ENCODE assay signal across 28 cellular contexts in genomic region chr11:28142724-28143123, GRCh38. TPM values are rescaled to one million over a fixed set of nuclear protein-coding genes. Genes with fewer than 3 reads are reported as not detected.
DNase-seq lines count a peak whose midpoint lies in the region; ATAC-seq, FAIRE-seq and TF ChIP-seq lines count a peak whose summit lies in the region.
"Had no signal": no experiment of that assay in that cellular context is flagged by ENCODE, and none has a peak within 500 bp of the region (broad histone marks: within the 10 kb centered on the region; RNA-seq: fewer than 3 reads in every experiment).

No MANE protein-coding gene starts in this region.

- no peak for ATAC-seq in HepG2
- no peak for ATAC-seq in right lobe of liver
- ATAC-seq: A549, GM12878 had no signal

- TF ChIP-seq EP300 in HepG2 (IDR thresholded peaks at IDR 0.05; ENCODE audit: low read depth in 2 of 2, low read length in 2 of 2) (no peak), HepG2 (CRISPR knock-in tag; IDR thresholded peaks at IDR 0.05; ENCODE audit: borderline replicate concordance) (no peak)

- CTCF ChIA-PET in HepG2 (lab: Yijun Ruan, JAX; ENCODE audit: low intra/inter-chr PET ratio, low total read pairs) = no interaction called here

- no peak overlapping the region for H3K4me3 ChIP-seq in HepG2 (replicated peaks in 1 of 3; ENCODE audit: insufficient read depth in 1 of 3, low read depth in 2 of 3, low read length in 3 of 3)
- H3K4me3 ChIP-seq in right lobe of liver = no peak overlapping the region
- no peak overlapping the region for H3K4me3 ChIP-seq in smooth muscle cell
- H3K4me3 ChIP-seq in colonic mucosa = no peak overlapping the region
- H3K4me3 ChIP-seq: A549, BLaER1, GM12878 had no signal

- WGBS in HepG2 (ENCODE audit: low lambda C conversion rate) = 100% methylated on average over 1 of the region's 1 CpG
- WGBS in right lobe of liver (ENCODE audit: insufficient coverage, low coverage, low lambda C conversion rate, missing lambda C conversion rate) = 93% methylated on average over 1 of the region's 1 CpG
- WGBS in smooth muscle cell (ENCODE audit: low lambda C conversion rate) = 96% methylated on average over 1 of the region's 1 CpG

- BruUV-seq in HepG2 (replicated peaks; lab: Mats Ljungman, UMichigan) = no TSS peak

- H3K36me3 ChIP-seq in HepG2 (replicated peaks in 1 of 2; ENCODE audit: control insufficient read depth in 1 of 2, insufficient read depth in 2 of 2, low read length in 2 of 2) (0 out of 5 replicates have a peak, but pooled peaks cover 0 to 2% of the 10 kb centered on the region in 2 experiments), right lobe of liver (no peaks in the 10 kb centered on the region), smooth muscle cell (ENCODE audit: low read depth) (peaks cover 7% of the 10 kb centered on the region), colonic mucosa (no peaks in the 10 kb centered on the region)
- H3K36me3 ChIP-seq: BE2C had no signal

- no peak for TF ChIP-seq CTCF in HepG2 (CRISPR knock-in tag; IDR thresholded peaks at IDR 0.05)
- TF ChIP-seq CTCF in right lobe of liver (IDR thresholded peaks at IDR 0.05) = no peak
- TF ChIP-seq CTCF in smooth muscle cell (IDR thresholded peaks at IDR 0.05; ENCODE audit: borderline replicate concordance, insufficient read depth, poor library complexity, severe bottlenecking) = no peak
- no peak for TF ChIP-seq CTCF in colonic mucosa (IDR thresholded peaks at IDR 0.05)

- H3K9ac ChIP-seq in HepG2 (ENCODE audit: insufficient read depth, low read depth, low read length) (no peak overlapping the region), smooth muscle cell (ENCODE audit: low read depth) (no peak overlapping the region), colonic mucosa (ENCODE audit: low read depth in 2 of 2, low read length in 2 of 2) (no peak overlapping the region)
- H3K9ac ChIP-seq: BLaER1 had no signal

- peaks cover 18% of the 10 kb centered on the region for H3K36me3 Mint-ChIP-seq in activated naive CD4-positive, alpha-beta T cell treated with anti-CD3 and anti-CD28 coated beads, Interleukin-2, amount 50 U/mL, for 24 hours
- H3K36me3 Mint-ChIP-seq: CD14-positive monocyte had no signal

- H3K4me1 ChIP-seq in HepG2 (ENCODE audit: insufficient read depth, low read length) = 0 out of 2 replicates have a peak, but pooled peaks cover 6% of the 10 kb centered on the region
- no peaks in the 10 kb centered on the region for H3K4me1 ChIP-seq in right lobe of liver
- peaks cover 16% of the 10 kb centered on the region for H3K4me1 ChIP-seq in smooth muscle cell (ENCODE audit: low read depth)
- H3K4me1 ChIP-seq in colonic mucosa = no peaks in the 10 kb centered on the region

- no peak overlapping the region for H3K4me2 ChIP-seq in HepG2 (ENCODE audit: low read depth, low read length)
- H3K4me2 ChIP-seq in smooth muscle cell = no peak overlapping the region
- H3K4me2 ChIP-seq: A549, BLaER1 had no signal

- peak overlapping the region; percentile 2 for H3K27ac Mint-ChIP-seq in activated naive CD4-positive, alpha-beta T cell treated with anti-CD3 and anti-CD28 coated beads, Interleukin-2, amount 50 U/mL, for 24 hours
- H3K27ac Mint-ChIP-seq: CD14-positive monocyte; CD8-positive, alpha-beta memory T cell had no signal

- no peaks in the 10 kb centered on the region for H3K9me3 Mint-ChIP-seq in activated naive CD4-positive, alpha-beta T cell treated with anti-CD3 and anti-CD28 coated beads, Interleukin-2, amount 50 U/mL, for 24 hours

- intact Hi-C loops in HepG2 (cut with micrococcal nuclease; ENCODE audit: unreplicated experiment) = no loop called here
- intact Hi-C loops in right lobe of liver (cut with DNase I) = no loop called here
- intact Hi-C loops in colonic mucosa (cut with DNase I) = no loop called here

- no peak for TF ChIP-seq RAD21 in HepG2 (CRISPR knock-in tag; IDR thresholded peaks at IDR 0.05)

- no peaks in the 10 kb centered on the region for H3K27me3 Mint-ChIP-seq in activated naive CD4-positive, alpha-beta T cell treated with anti-CD3 and anti-CD28 coated beads, Interleukin-2, amount 50 U/mL, for 24 hours
- H3K27me3 Mint-ChIP-seq: CD4-positive, alpha-beta memory T cell; CD4-positive, CD25-positive, alpha-beta regulatory T cell; CD8-positive, alpha-beta memory T cell had no signal

- H3K27ac ChIP-seq in HepG2 (ENCODE audit: extremely low read length, insufficient read depth, low read length) (no peak overlapping the region), right lobe of liver (no peak overlapping the region), smooth muscle cell (ENCODE audit: low read depth) (peak overlapping the region; percentile 20), colonic mucosa (no peak overlapping the region)
- H3K27ac ChIP-seq: 22Rv1, A549, BLaER1 had no signal

- POLR2A ChIA-PET in HepG2 (lab: Yijun Ruan, JAX) = no interaction called here

- peaks cover 13% of the 10 kb centered on the region for H3F3A ChIP-seq in smooth muscle cell (ENCODE audit: low read depth)

- TF ChIP-seq POLR2A in HepG2 (IDR thresholded peaks at IDR 0.05; ENCODE audit: insufficient read depth in 1 of 2, low read depth in 2 of 2, low read length in 2 of 2) (no peak), right lobe of liver (IDR thresholded peaks at IDR 0.05) (no peak)

- no peak for FAIRE-seq in HepG2 (lab: Jason Lieb, UNC)
- FAIRE-seq: A549, GM12878, GM18507 had no signal

- H3K79me2 ChIP-seq in HepG2 (ENCODE audit: insufficient read depth, low read length) (no peaks in the 10 kb centered on the region), smooth muscle cell (ENCODE audit: low read depth) (no peaks in the 10 kb centered on the region)

- H4K20me1 ChIP-seq in HepG2 (ENCODE audit: insufficient read depth, low read length) (no peaks in the 10 kb centered on the region), smooth muscle cell (ENCODE audit: low read depth) (no peaks in the 10 kb centered on the region)
- H4K20me1 ChIP-seq: BLaER1 had no signal

- H3K9me3 ChIP-seq in HepG2 (ENCODE audit: low read length) = peaks cover 8% of the 10 kb centered on the region
- H3K9me3 ChIP-seq in right lobe of liver = no peaks in the 10 kb centered on the region
- peaks cover 3% of the 10 kb centered on the region for H3K9me3 ChIP-seq in smooth muscle cell (replicated peaks; ENCODE audit: low read depth)
- no peaks in the 10 kb centered on the region for H3K9me3 ChIP-seq in colonic mucosa
- H3K9me3 ChIP-seq: BE2C had no signal

- H2AFZ ChIP-seq in HepG2 (ENCODE audit: low read length) (no peak overlapping the region), smooth muscle cell (ENCODE audit: low read depth) (no peak overlapping the region)

- no peak overlapping the region for H3K4me3 Mint-ChIP-seq in activated naive CD4-positive, alpha-beta T cell treated with anti-CD3 and anti-CD28 coated beads, Interleukin-2, amount 50 U/mL, for 24 hours
- H3K4me3 Mint-ChIP-seq: CD14-positive monocyte; CD4-positive, CD25-positive, alpha-beta regulatory T cell; CD8-positive, alpha-beta memory T cell had no signal

- no peak for DNase-seq in activated naive CD4-positive, alpha-beta T cell treated with Interleukin-2 at 50 U/mL for 16 hours
- DNase-seq in HepG2 (ENCODE audit: low spot score) (no peak), right lobe of liver (no peak), amniotic epithelial cell (ENCODE audit: low read depth) (peak; percentile 13), smooth muscle cell (lab: John Stamatoyannopoulos, UW; ENCODE audit: unreplicated experiment) (no peak), NCI-H2171 treated with DMSO at 0.1 percent for 48 hours (lab: John Stamatoyannopoulos, UW) (no peak), colonic mucosa (no peak)
- DNase-seq: ACHN; BE2C; C1 segment of cervical spinal cord; CD4-positive, alpha-beta memory T cell; CD4-positive, CD25-positive, alpha-beta regulatory T cell; CD8-positive, alpha-beta memory T cell; COR-L47; DMS 273 treated with DMSO at 0.1 percent for 48 hours; DMS153; DMS53; DMS79; DND-41; EL; GDM1 had no signal

- H3K27me3 ChIP-seq in HepG2 (ENCODE audit: control insufficient read depth in 1 of 2, insufficient read depth in 2 of 2, low read length in 2 of 2) (no peaks in the 10 kb centered on the region), right lobe of liver (no peaks in the 10 kb centered on the region), smooth muscle cell (ENCODE audit: low read depth) (no peaks in the 10 kb centered on the region), colonic mucosa (no peaks in the 10 kb centered on the region)
- H3K27me3 ChIP-seq: BE2C, BLaER1 had no signal

- H3K4me1 Mint-ChIP-seq in activated naive CD4-positive, alpha-beta T cell treated with anti-CD3 and anti-CD28 coated beads, Interleukin-2, amount 50 U/mL, for 24 hours = peaks cover 3% of the 10 kb centered on the region
- H3K4me1 Mint-ChIP-seq: CD14-positive monocyte had no signal

- in situ Hi-C loops in HepG2 (cut with HindIII; ENCODE audit: extremely low pct_ligation_motif_present, low pct_unique_long_range_greater_than_20kb) = no loop called here

RNA-seq across cellular contexts. Expression of gene METTL15, which starts 34.5 kb away (rescaled TPM):
- 14.0 and 14.4 TPM in 2 replicates for total RNA-seq in HepG2 (2016; rRNA removed; fragmentation: Illumina TruSeq; extraction: Trizol)
- 4.3 TPM in 2 replicates for total RNA-seq in HepG2 (2016; cell fraction: cytosol; rRNA removed; fragmentation: Illumina TruSeq; extraction: Trizol; ENCODE audit: low read depth)
- total RNA-seq in HepG2 (2016; cell fraction: insoluble cytoplasmic fraction; rRNA removed; fragmentation: Illumina TruSeq; extraction: Trizol) = 12.8 and 15.3 TPM in 2 replicates
- total RNA-seq in HepG2 (2016; cell fraction: membrane; rRNA removed; fragmentation: Illumina TruSeq; extraction: Trizol) = 3.4 and 4.4 TPM in 2 replicates
- 33.6 and 34.8 TPM in 2 replicates for total RNA-seq in HepG2 (2016; cell fraction: nucleus; rRNA removed; fragmentation: Illumina TruSeq; extraction: Trizol)
- 6.0 and 6.5 TPM in 2 replicates for polyA plus RNA-seq in HepG2 (2011; rRNA removed)
- 3.3 and 4.8 TPM in 2 replicates for polyA plus RNA-seq in HepG2 (2011; cell fraction: cytosol; rRNA removed)
- polyA plus RNA-seq in HepG2 (2011; cell fraction: nucleus; rRNA removed) = 6.1 and 6.2 TPM in 2 replicates
- polyA plus RNA-seq in HepG2 (2012) = 6.2 and 6.3 TPM in 2 replicates
- 0.81 and 0.87 TPM in 2 replicates for polyA plus RNA-seq in HepG2 (2016; cell fraction: cytosol; fragmentation: Illumina TruSeq; extraction: Trizol; ENCODE audit: low read depth)
- polyA plus RNA-seq in HepG2 (2016; cell fraction: insoluble cytoplasmic fraction; fragmentation: Illumina TruSeq; extraction: Trizol; ENCODE audit: low read depth) = 13.2 and 13.8 TPM in 2 replicates
- polyA plus RNA-seq in HepG2 (2016; cell fraction: membrane; fragmentation: Illumina TruSeq; extraction: Trizol; ENCODE audit: low read depth) = 1.1 and 1.5 TPM in 2 replicates
- polyA plus RNA-seq in HepG2 (2016; cell fraction: nucleus; fragmentation: Illumina TruSeq; extraction: Trizol; ENCODE audit: insufficient read depth, low read depth) = 9.3 and 11.1 TPM in 2 replicates
- 22.7 and 31.9 TPM in 2 replicates for polyA minus RNA-seq in HepG2 (2011; rRNA and poly(A)+ RNA removed; ENCODE audit: low replicate concordance)
- 9.9 and 10.2 TPM in 2 replicates for polyA minus RNA-seq in HepG2 (2011; cell fraction: cytosol; rRNA and poly(A)+ RNA removed)
- 90.1 and 92.7 TPM in 2 replicates for polyA minus RNA-seq in HepG2 (2011; cell fraction: nucleus; rRNA and poly(A)+ RNA removed)
- total RNA-seq in right lobe of liver = 10 to 100 TPM in 1 of 6 experiments, 1 to 10 TPM in 5; 6.5 to 12.0 (median 7.9) TPM
- total RNA-seq in smooth muscle cell = 21.3 and 26.1 TPM in 2 replicates
- polyA plus RNA-seq in smooth muscle cell = 8.1 and 11.7 TPM in 2 replicates
- total RNA-seq in colonic mucosa = 10 to 100 TPM; 16.5 to 22.1 TPM

RNA-seq across cellular contexts. Expression of gene KIF18A, which starts 34.8 kb away (rescaled TPM):
- 14.4 and 22.8 TPM in 2 replicates for total RNA-seq in HepG2 (2016; rRNA removed; fragmentation: Illumina TruSeq; extraction: Trizol)
- 4.1 and 6.1 TPM in 2 replicates for total RNA-seq in HepG2 (2016; cell fraction: cytosol; rRNA removed; fragmentation: Illumina TruSeq; extraction: Trizol; ENCODE audit: low read depth)
- 14.9 and 21.3 TPM in 2 replicates for total RNA-seq in HepG2 (2016; cell fraction: insoluble cytoplasmic fraction; rRNA removed; fragmentation: Illumina TruSeq; extraction: Trizol)
- total RNA-seq in HepG2 (2016; cell fraction: membrane; rRNA removed; fragmentation: Illumina TruSeq; extraction: Trizol) = 7.8 and 12.4 TPM in 2 replicates
- 24.8 and 25.3 TPM in 2 replicates for total RNA-seq in HepG2 (2016; cell fraction: nucleus; rRNA removed; fragmentation: Illumina TruSeq; extraction: Trizol)
- 1.6 and 3.4 TPM in 2 replicates for polyA plus RNA-seq in HepG2 (2011; rRNA removed)
- 1.2 and 1.3 TPM in 2 replicates for polyA plus RNA-seq in HepG2 (2011; cell fraction: cytosol; rRNA removed)
- 1.7 and 2.9 TPM in 2 replicates for polyA plus RNA-seq in HepG2 (2011; cell fraction: nucleus; rRNA removed)
- 1.6 and 4.6 TPM in 2 replicates for polyA plus RNA-seq in HepG2 (2012)
- polyA plus RNA-seq in HepG2 (2016; cell fraction: cytosol; fragmentation: Illumina TruSeq; extraction: Trizol; ENCODE audit: low read depth) = 0.38 and 0.67 TPM in 2 replicates
- polyA plus RNA-seq in HepG2 (2016; cell fraction: insoluble cytoplasmic fraction; fragmentation: Illumina TruSeq; extraction: Trizol; ENCODE audit: low read depth) = 14.8 and 15.4 TPM in 2 replicates
- 1.7 TPM in 2 replicates for polyA plus RNA-seq in HepG2 (2016; cell fraction: membrane; fragmentation: Illumina TruSeq; extraction: Trizol; ENCODE audit: low read depth)
- 10.5 and 12.3 TPM in 2 replicates for polyA plus RNA-seq in HepG2 (2016; cell fraction: nucleus; fragmentation: Illumina TruSeq; extraction: Trizol; ENCODE audit: insufficient read depth, low read depth)
- polyA minus RNA-seq in HepG2 (2011; rRNA and poly(A)+ RNA removed; ENCODE audit: low replicate concordance) = 3.7 and 24.1 TPM in 2 replicates
- 2.9 and 5.5 TPM in 2 replicates for polyA minus RNA-seq in HepG2 (2011; cell fraction: cytosol; rRNA and poly(A)+ RNA removed)
- 24.7 and 46.1 TPM in 2 replicates for polyA minus RNA-seq in HepG2 (2011; cell fraction: nucleus; rRNA and poly(A)+ RNA removed)
- total RNA-seq in right lobe of liver = under 1 TPM; 0.11 to 0.81 (median 0.23) TPM
- 5.4 and 6.7 TPM in 2 replicates for total RNA-seq in smooth muscle cell
- polyA plus RNA-seq in smooth muscle cell = 1.3 and 2.2 TPM in 2 replicates
- 10 to 100 TPM in 1 of 2 donors, 1 to 10 TPM in 1; 4.1 to 10.2 TPM for total RNA-seq in colonic mucosa
